1 cellular context compared by ENCODE assay signal in the genomic region with DNA sequence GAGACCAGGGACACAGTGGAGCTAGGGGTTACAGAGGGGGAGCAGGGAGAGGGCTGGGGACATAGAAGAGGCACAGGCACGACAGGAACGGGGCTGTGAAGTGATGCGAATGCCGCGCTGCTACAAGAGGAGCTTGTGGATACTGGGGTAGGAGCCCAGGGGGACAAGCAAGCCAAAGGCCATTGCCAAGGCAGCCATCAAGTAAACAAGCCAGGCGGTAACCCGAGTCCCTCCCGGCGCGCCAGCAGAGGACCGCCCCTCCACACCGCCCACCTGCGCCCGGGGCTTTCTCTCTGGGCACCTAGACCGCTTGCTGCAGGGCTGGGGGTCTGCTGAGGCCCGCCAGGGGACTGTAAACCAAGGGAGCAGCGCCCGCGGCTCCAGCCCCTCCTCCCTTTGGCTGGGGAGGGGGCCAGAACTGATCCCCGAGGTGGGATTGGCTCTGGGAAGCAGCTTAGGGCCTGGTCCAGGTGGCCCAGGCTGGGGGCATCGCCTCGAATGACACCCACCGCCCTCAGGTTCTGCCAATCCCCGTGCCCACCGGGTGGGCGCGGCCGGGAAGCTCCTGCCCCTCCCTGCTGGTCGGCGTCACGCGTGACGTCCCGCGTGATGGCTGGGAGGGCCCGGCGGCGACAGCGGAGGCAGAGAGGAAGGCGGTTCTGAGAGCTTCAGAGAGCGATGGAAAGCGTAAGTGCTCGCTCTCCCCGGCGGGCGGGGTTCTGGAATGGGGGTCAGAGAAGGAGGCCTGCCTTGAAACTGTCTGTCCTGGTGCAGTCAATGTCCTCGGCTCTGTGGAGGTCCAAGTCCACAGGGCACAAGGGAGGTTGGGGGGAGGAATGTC.
TF ChIP-seq lines count a peak whose summit lies in the region.

No MANE protein-coding gene starts in this region.

TF ChIP-seq in HepG2, 621 proteins besides CTCF, POLR2A, EP300 and RAD21 (continues in another document):
- no peak for TF ChIP-seq ZNF83 (CRISPR knock-in tag; IDR thresholded peaks at IDR 0.05; ENCODE audit: borderline replicate concordance)
- TF ChIP-seq, protein P1, sequence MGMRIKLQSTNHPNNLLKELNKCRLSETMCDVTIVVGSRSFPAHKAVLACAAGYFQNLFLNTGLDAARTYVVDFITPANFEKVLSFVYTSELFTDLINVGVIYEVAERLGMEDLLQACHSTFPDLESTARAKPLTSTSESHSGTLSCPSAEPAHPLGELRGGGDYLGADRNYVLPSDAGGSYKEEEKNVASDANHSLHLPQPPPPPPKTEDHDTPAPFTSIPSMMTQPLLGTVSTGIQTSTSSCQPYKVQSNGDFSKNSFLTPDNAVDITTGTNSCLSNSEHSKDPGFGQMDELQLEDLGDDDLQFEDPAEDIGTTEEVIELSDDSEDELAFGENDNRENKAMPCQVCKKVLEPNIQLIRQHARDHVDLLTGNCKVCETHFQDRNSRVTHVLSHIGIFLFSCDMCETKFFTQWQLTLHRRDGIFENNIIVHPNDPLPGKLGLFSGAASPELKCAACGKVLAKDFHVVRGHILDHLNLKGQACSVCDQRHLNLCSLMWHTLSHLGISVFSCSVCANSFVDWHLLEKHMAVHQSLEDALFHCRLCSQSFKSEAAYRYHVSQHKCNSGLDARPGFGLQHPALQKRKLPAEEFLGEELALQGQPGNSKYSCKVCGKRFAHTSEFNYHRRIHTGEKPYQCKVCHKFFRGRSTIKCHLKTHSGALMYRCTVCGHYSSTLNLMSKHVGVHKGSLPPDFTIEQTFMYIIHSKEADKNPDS (CRISPR knock-in tag; IDR thresholded peaks at IDR 0.05) = peak; percentile 25; the same call in 1 of the 2 replicates
- TF ChIP-seq ZNF430 (CRISPR knock-in tag; IDR thresholded peaks at IDR 0.05) = no peak
- TF ChIP-seq RFX1 (IDR thresholded peaks at IDR 0.05) = peak; percentile 69
- TF ChIP-seq, protein P2, sequence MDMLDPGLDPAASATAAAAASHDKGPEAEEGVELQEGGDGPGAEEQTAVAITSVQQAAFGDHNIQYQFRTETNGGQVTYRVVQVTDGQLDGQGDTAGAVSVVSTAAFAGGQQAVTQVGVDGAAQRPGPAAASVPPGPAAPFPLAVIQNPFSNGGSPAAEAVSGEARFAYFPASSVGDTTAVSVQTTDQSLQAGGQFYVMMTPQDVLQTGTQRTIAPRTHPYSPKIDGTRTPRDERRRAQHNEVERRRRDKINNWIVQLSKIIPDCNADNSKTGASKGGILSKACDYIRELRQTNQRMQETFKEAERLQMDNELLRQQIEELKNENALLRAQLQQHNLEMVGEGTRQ (IDR thresholded peaks at IDR 0.05; ENCODE audit: low read depth, low read length) = no peak
- TF ChIP-seq, protein P2 (CRISPR knock-in tag; IDR thresholded peaks at IDR 0.05; ENCODE audit: borderline replicate concordance) = no peak
- peak; percentile 42; the same call in 1 of the 2 replicates for TF ChIP-seq HNF4G (IDR thresholded peaks at IDR 0.05; ENCODE audit: borderline replicate concordance, low read depth, low read length)
- no peak for TF ChIP-seq HNF4G (CRISPR knock-in tag; IDR thresholded peaks at IDR 0.05; ENCODE audit: borderline replicate concordance, low read depth)
- TF ChIP-seq ZNF780A (CRISPR knock-in tag; IDR thresholded peaks at IDR 0.05) = no peak
- peak; percentile 30; the same call in 1 of the 2 replicates for TF ChIP-seq SP4 (CRISPR knock-in tag; IDR thresholded peaks at IDR 0.05)
- TF ChIP-seq NR2C2 (CRISPR knock-in tag; IDR thresholded peaks at IDR 0.05; ENCODE audit: borderline replicate concordance) = peak; percentile 33; the same call in 1 of the 2 replicates
- TF ChIP-seq ZMAT5 (CRISPR knock-in tag; IDR thresholded peaks at IDR 0.05; ENCODE audit: borderline replicate concordance, low read depth) = no peak
- no peak for TF ChIP-seq HNRNPK (IDR thresholded peaks at IDR 0.05; ENCODE audit: low read depth, low read length, poor library complexity, severe bottlenecking)
- no peak for TF ChIP-seq ZNF12 (CRISPR knock-in tag; IDR thresholded peaks at IDR 0.05)
- TF ChIP-seq POGZ (CRISPR knock-in tag; IDR thresholded peaks at IDR 0.05) = no peak
- TF ChIP-seq, protein P3, sequence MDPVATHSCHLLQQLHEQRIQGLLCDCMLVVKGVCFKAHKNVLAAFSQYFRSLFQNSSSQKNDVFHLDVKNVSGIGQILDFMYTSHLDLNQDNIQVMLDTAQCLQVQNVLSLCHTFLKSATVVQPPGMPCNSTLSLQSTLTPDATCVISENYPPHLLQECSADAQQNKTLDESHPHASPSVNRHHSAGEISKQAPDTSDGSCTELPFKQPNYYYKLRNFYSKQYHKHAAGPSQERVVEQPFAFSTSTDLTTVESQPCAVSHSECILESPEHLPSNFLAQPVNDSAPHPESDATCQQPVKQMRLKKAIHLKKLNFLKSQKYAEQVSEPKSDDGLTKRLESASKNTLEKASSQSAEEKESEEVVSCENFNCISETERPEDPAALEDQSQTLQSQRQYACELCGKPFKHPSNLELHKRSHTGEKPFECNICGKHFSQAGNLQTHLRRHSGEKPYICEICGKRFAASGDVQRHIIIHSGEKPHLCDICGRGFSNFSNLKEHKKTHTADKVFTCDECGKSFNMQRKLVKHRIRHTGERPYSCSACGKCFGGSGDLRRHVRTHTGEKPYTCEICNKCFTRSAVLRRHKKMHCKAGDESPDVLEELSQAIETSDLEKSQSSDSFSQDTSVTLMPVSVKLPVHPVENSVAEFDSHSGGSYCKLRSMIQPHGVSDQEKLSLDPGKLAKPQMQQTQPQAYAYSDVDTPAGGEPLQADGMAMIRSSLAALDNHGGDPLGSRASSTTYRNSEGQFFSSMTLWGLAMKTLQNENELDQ (CRISPR knock-in tag; IDR thresholded peaks at IDR 0.05; ENCODE audit: borderline replicate concordance) = no peak
- no peak for TF ChIP-seq RFXANK (CRISPR knock-in tag; IDR thresholded peaks at IDR 0.05)
- no peak for TF ChIP-seq ATF7-NPFF (CRISPR knock-in tag; IDR thresholded peaks at IDR 0.05; ENCODE audit: low read depth)
- TF ChIP-seq CENPX (CRISPR knock-in tag; IDR thresholded peaks at IDR 0.05) = no peak
- TF ChIP-seq ATM (IDR thresholded peaks at IDR 0.05; ENCODE audit: borderline replicate concordance) = no peak
- TF ChIP-seq SIN3B (IDR thresholded peaks at IDR 0.05; ENCODE audit: low read length) = no peak
- no peak for TF ChIP-seq PTBP1 (IDR thresholded peaks at IDR 0.05; ENCODE audit: low read depth, low read length, poor library complexity, severe bottlenecking)
- 0 out of 2 replicates have a peak, but pooled peaks have one; percentile 30 for TF ChIP-seq ARID5B (CRISPR knock-in tag; IDR thresholded peaks at IDR 0.05)
- TF ChIP-seq FOXP4 (CRISPR knock-in tag; IDR thresholded peaks at IDR 0.05) = peak; percentile 26
- TF ChIP-seq NRL (CRISPR knock-in tag; IDR thresholded peaks at IDR 0.05; ENCODE audit: borderline replicate concordance) = no peak
- TF ChIP-seq GTF3A (CRISPR knock-in tag; conservative IDR thresholded peaks at IDR 0.05) = no peak
- no peak for TF ChIP-seq ZNF335 (CRISPR knock-in tag; IDR thresholded peaks at IDR 0.05)
- TF ChIP-seq TBX3 (IDR thresholded peaks at IDR 0.05; ENCODE audit: borderline replicate concordance) = no peak
- peak; percentile 51; the same call in 1 of the 2 replicates for TF ChIP-seq JUND (CRISPR knock-in tag; IDR thresholded peaks at IDR 0.05)
- TF ChIP-seq ZNF891 (CRISPR knock-in tag; IDR thresholded peaks at IDR 0.05) = no peak; the same call in 1 of the 2 replicates
- no peak for TF ChIP-seq RNF2 (conservative IDR thresholded peaks at IDR 0.05; ENCODE audit: low read depth)
- no peak for TF ChIP-seq ZNF326 (CRISPR knock-in tag; IDR thresholded peaks at IDR 0.05; ENCODE audit: borderline replicate concordance)
- TF ChIP-seq, protein P4, sequence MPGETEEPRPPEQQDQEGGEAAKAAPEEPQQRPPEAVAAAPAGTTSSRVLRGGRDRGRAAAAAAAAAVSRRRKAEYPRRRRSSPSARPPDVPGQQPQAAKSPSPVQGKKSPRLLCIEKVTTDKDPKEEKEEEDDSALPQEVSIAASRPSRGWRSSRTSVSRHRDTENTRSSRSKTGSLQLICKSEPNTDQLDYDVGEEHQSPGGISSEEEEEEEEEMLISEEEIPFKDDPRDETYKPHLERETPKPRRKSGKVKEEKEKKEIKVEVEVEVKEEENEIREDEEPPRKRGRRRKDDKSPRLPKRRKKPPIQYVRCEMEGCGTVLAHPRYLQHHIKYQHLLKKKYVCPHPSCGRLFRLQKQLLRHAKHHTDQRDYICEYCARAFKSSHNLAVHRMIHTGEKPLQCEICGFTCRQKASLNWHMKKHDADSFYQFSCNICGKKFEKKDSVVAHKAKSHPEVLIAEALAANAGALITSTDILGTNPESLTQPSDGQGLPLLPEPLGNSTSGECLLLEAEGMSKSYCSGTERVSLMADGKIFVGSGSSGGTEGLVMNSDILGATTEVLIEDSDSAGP (CRISPR knock-in tag; IDR thresholded peaks at IDR 0.05; ENCODE audit: borderline replicate concordance) = peak; percentile 45; the same call in 1 of the 2 replicates
- TF ChIP-seq GTF2F1 (IDR thresholded peaks at IDR 0.05; ENCODE audit: low read length) = no peak
- 0 out of 2 replicates have a peak, but pooled peaks have one; percentile 42 for TF ChIP-seq KLF12 (CRISPR knock-in tag; IDR thresholded peaks at IDR 0.05; ENCODE audit: borderline replicate concordance)
- no peak for TF ChIP-seq KLF15 (CRISPR knock-in tag; IDR thresholded peaks at IDR 0.05; ENCODE audit: borderline replicate concordance)
- no peak for TF ChIP-seq THYN1 (CRISPR knock-in tag; IDR thresholded peaks at IDR 0.05; ENCODE audit: borderline replicate concordance, low read depth)
- no peak for TF ChIP-seq SMAD3 (CRISPR knock-in tag; IDR thresholded peaks at IDR 0.05)
- no peak for TF ChIP-seq MXI1 (IDR thresholded peaks at IDR 0.05; ENCODE audit: borderline replicate concordance, low read depth, low read length)
- TF ChIP-seq BHLHE40 (IDR thresholded peaks at IDR 0.05; ENCODE audit: low read length) = no peak
- peak; percentile 33; the same call in 1 of the 2 replicates for TF ChIP-seq ZNF574 (CRISPR knock-in tag; IDR thresholded peaks at IDR 0.05)
- TF ChIP-seq JDP2 (CRISPR knock-in tag; IDR thresholded peaks at IDR 0.05; ENCODE audit: borderline replicate concordance) = no peak
- no peak for TF ChIP-seq ZKSCAN8 (CRISPR knock-in tag; IDR thresholded peaks at IDR 0.05; ENCODE audit: borderline replicate concordance)
